ENCODE assay signal across 9 cellular contexts in the genomic region with DNA sequence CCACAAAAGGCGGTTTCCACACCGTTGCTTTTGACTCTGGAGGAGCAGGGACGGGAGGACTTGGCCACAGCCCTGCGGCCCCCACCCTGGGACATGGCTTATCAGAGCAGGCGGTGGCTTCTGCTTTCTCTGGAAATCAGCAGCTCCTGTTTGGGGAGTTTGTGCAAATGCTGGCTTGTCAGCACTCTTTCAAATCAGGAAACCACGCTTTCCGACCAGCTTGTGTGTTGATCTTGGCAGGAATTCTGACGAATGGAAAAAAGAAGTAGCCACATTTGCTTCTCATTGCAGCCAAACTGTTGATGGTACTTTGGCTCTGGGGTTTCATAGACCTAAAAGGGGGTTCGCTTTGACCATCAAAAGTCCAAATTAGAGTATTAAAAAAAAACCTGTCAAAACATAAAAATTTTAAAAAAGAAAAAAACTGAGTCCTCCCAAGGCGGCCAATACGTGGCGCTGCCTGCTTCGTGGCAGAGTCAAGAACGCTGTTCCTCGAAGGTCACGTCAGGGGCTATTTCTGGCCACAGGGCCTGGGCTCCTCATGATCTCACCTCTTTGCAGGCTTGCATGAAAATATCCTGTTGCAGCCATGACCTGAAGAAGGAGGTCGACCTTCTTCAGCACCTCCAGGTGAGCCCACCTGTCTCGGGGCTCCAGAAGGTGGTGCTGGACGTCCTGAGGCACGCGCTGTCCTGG.
DNase-seq lines count a peak whose midpoint lies in the region; ATAC-seq and TF ChIP-seq lines count a peak whose summit lies in the region.
"Had no signal": no experiment of that assay in that cellular context is flagged by ENCODE, and none has a peak within 500 bp of the region (broad histone marks: within the 10 kb centered on the region; RNA-seq: fewer than 3 reads in every experiment).

No MANE protein-coding gene starts in this region.

- no peaks in the 10 kb centered on the region for H4K20me1 ChIP-seq in hepatocyte (ENCODE audit: insufficient read depth, poor library complexity, severe bottlenecking)

- 70% methylated on average over 21 of the region's 21 CpGs for WGBS in hepatocyte (ENCODE audit: low lambda C conversion rate, missing lambda C conversion rate)

- H3K9me3 ChIP-seq in hepatocyte (ENCODE audit: low read depth) = no peaks in the 10 kb centered on the region
- H3K9me3 ChIP-seq: A549 had no signal

- H3K4me1 ChIP-seq in hepatocyte (ENCODE audit: insufficient read depth) = peaks cover 21% of the 10 kb centered on the region

- H3K79me2 ChIP-seq in hepatocyte = no peaks in the 10 kb centered on the region

- no peak overlapping the region for H3K4me3 ChIP-seq in hepatocyte
- H3K4me3 ChIP-seq: A549 had no signal

- TF ChIP-seq CTCF in hepatocyte (IDR thresholded peaks at IDR 0.05; ENCODE audit: poor library complexity) = no peak

- H2AFZ ChIP-seq in hepatocyte = no peak overlapping the region

- peak overlapping the region; percentile 39 for H3K27ac ChIP-seq in hepatocyte
- no peak overlapping the region for H3K27ac ChIP-seq in substantia nigra (ENCODE audit: low read depth, low read length, poor library complexity, severe bottlenecking)

- ATAC-seq in GM19463 (IDR thresholded peaks at IDR 0.05; ENCODE audit: unreplicated experiment) = no peak
- ATAC-seq: A549 had no signal

- H3K27me3 ChIP-seq in hepatocyte = no peaks in the 10 kb centered on the region

- peak overlapping the region; percentile 23 for H3K4me2 ChIP-seq in hepatocyte
- H3K4me2 ChIP-seq: A549 had no signal

- DNase-seq in NCI-H2196 (lab: John Stamatoyannopoulos, UW; ENCODE audit: unreplicated experiment) (peak; percentile 32), NCI-H2196 treated with DMSO at 0.1 percent for 48 hours (lab: John Stamatoyannopoulos, UW; ENCODE audit: unreplicated experiment) (no peak), anterior cingulate cortex (lab: John Stamatoyannopoulos, UW) (peak in 52 of 58 donors; percentile 9 to 84 (median 48)), hepatocyte (ENCODE audit: low spot score) (peak; percentile 45), substantia nigra (lab: John Stamatoyannopoulos, UW) (peak in 34 of 49 donors; percentile 4 to 70 (median 28)), NCI-H2081 treated with DMSO at 0.1 percent for 48 hours (lab: John Stamatoyannopoulos, UW) (no peak), LoVo (ENCODE audit: low spot score) (no peak)

- H3K9me2 ChIP-seq in hepatocyte (replicated peaks; ENCODE audit: insufficient read depth) = no peaks in the 10 kb centered on the region

- H3K36me3 ChIP-seq in hepatocyte (replicated peaks; ENCODE audit: insufficient read depth, low read depth) = no peaks in the 10 kb centered on the region

Comparison
In these comparisons a context has a peak if more than half of its experiments do, and no peak if none do; other contexts are left out.
1. DNase-seq: peak in NCI-H2196 (single experiment), anterior cingulate cortex (52 of 58), hepatocyte (single experiment) and substantia nigra (34 of 49); none in NCI-H2196 treated with DMSO at 0.1 percent for 48 hours (single experiment), NCI-H2081 treated with DMSO at 0.1 percent for 48 hours (single experiment) and LoVo (single experiment).